In genomic region chr5:174839196-174839595, GRCh38 we compare ENCODE assay signal across 32 cellular contexts.
DNase-seq lines count a peak whose midpoint lies in the region; ATAC-seq lines count a peak whose summit lies in the region.
"Had no signal": no experiment of that assay in that cellular context is flagged by ENCODE, and none has a peak within 500 bp of the region (broad histone marks: within the 10 kb centered on the region; RNA-seq: fewer than 3 reads in every experiment).

No MANE protein-coding gene starts in this region.

- ATAC-seq in GM21390 (IDR thresholded peaks at IDR 0.05; ENCODE audit: unreplicated experiment) (no peak), HG03108 (IDR thresholded peaks at IDR 0.05; ENCODE audit: unreplicated experiment) (no peak)
- ATAC-seq: A549, GM12878, HepG2, K562, Right ventricle myocardium inferior had no signal

- peak overlapping the region; percentile 81 for H3K27ac ChIP-seq in angular gyrus (ENCODE audit: low read depth, low read length)
- H3K27ac ChIP-seq: A549, PC-9, SJSA1 had no signal

- DNase-seq in hippocampal formation (lab: John Stamatoyannopoulos, UW) (peak; percentile 19 to 68), pons (ENCODE audit: low spot score) (peak; percentile 93), NCI-H2029 treated with DMSO at 0.1 percent for 48 hours (lab: John Stamatoyannopoulos, UW) (no peak)
- DNase-seq in effector CD8-positive, alpha-beta T cell (lab: John Stamatoyannopoulos, UW): no peak
- DNase-seq: AML-193; Caco-2; CD4-positive, alpha-beta memory T cell; DMS79; EL; GDM1; GOT3; HCEC 1CT; Kasumi-1; MV-4-11; NCI-H1105; NCI-H1436 treated with DMSO at 0.1 percent for 48 hours; NCI-H187 treated with DMSO at 0.1 percent for 48 hours; NCI-H2107; NCI-H446 treated with DMSO at 0.1 percent for 48 hours; NCI-H526; NCI-H82; NK-92 treated with Interleukin-12 subunit alpha and Interleukin-12 subunit beta, amount 100 ng/mL, for 24 hours; PC-9 had no signal

Comparison
In these comparisons a context has a peak if more than half of its experiments do, and no peak if none do; other contexts are left out.
1. DNase-seq: peak in hippocampal formation (2 of 2) and pons (single experiment); none in NCI-H2029 treated with DMSO at 0.1 percent for 48 hours (single experiment) and effector CD8-positive, alpha-beta T cell (single experiment).